ENCODE assay signal across 16 cellular contexts in the genomic region with DNA sequence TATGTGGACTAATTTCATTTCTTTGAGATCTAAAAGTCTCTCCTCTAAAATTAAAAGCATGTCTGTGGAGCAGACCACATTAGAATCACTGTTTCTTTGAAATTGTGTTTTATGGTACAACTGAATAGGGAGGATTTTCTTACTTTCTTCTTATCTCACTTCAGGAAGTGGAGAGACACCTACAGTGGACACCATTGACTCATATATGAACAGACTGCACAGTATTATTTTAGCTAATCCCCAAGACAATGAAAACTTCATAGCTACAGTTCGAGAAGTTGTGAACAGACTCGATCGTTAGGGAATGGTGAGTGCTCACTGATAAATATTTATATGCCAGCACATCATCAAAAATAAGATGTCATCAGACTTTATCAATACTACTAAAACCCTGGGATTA. TPM values are rescaled to one million over a fixed set of nuclear protein-coding genes. Genes with fewer than 3 reads are reported as not detected.
DNase-seq lines count a peak whose midpoint lies in the region; TF ChIP-seq lines count a peak whose summit lies in the region.
"Had no signal": no experiment of that assay in that cellular context is flagged by ENCODE, and none has a peak within 500 bp of the region (broad histone marks: within the 10 kb centered on the region; RNA-seq: fewer than 3 reads in every experiment).

No MANE protein-coding gene starts in this region.

- H3K79me2 ChIP-seq in SK-N-SH (ENCODE audit: insufficient read depth): no peaks in the 10 kb centered on the region

- H3K4me1 ChIP-seq in SK-N-SH (ENCODE audit: control insufficient read depth in 1 of 2, insufficient read depth in 2 of 2, low read depth in 1 of 2, low read length in 1 of 2): peaks cover 4 to 33% of the 10 kb centered on the region in 2 experiments
- H3K4me1 ChIP-seq: Caco-2 had no signal

- H3K27ac Mint-ChIP-seq in activated naive CD8-positive, alpha-beta T cell: peak overlapping the region; percentile 22
- no peak overlapping the region for H3K27ac Mint-ChIP-seq in activated naive CD8-positive, alpha-beta T cell treated with anti-CD3 and anti-CD28 coated beads for 36 hours
- H3K27ac Mint-ChIP-seq: CD14-positive monocyte had no signal

- H3K4me3 ChIP-seq in epithelial cell of esophagus (ENCODE audit: low read length) (no peak overlapping the region), SK-N-SH (ENCODE audit: low read depth in 2 of 2, low read length in 1 of 2) (no peak overlapping the region)

- DNase-seq in NCI-H2171 treated with DMSO at 0.1 percent for 48 hours (lab: John Stamatoyannopoulos, UW) (peak; percentile 41), NCI-H2171 (lab: John Stamatoyannopoulos, UW) (no peak), epithelial cell of esophagus (ENCODE audit: low read depth) (peak; percentile 29), LoVo (ENCODE audit: low spot score) (no peak), SK-N-SH (no peak), NCI-H1930 (lab: John Stamatoyannopoulos, UW) (no peak)
- DNase-seq in activated naive CD8-positive, alpha-beta T cell treated with anti-CD3 and anti-CD28 coated beads for 36 hours: no peak
- DNase-seq: Caco-2; CD8-positive, alpha-beta memory T cell; DND-41; GDM1; GOT3; H9 had no signal

- no peak overlapping the region for H3K4me3 Mint-ChIP-seq in activated naive CD8-positive, alpha-beta T cell
- no peak overlapping the region for H3K4me3 Mint-ChIP-seq in activated naive CD8-positive, alpha-beta T cell treated with anti-CD3 and anti-CD28 coated beads for 36 hours
- H3K4me3 Mint-ChIP-seq: CD14-positive monocyte; CD8-positive, alpha-beta memory T cell; H9 had no signal

- H3K9me3 ChIP-seq in SK-N-SH: no peaks in the 10 kb centered on the region
- H3K9me3 ChIP-seq: Caco-2 had no signal

- CTCF ChIA-PET in SK-N-SH (lab: Yijun Ruan, JAX): interaction anchor here (1.2 to 4.6 kb wide), 5 partner anchors 8 to 360 kb away, joined by 3 to 16 read pairs (median 4); no protein-coding TSS in a partner anchor

- TF ChIP-seq CTCF in epithelial cell of esophagus (IDR thresholded peaks at IDR 0.05; ENCODE audit: insufficient read depth, low read depth, low read length, missing control alignments) (no peak), SK-N-SH (IDR thresholded peaks at IDR 0.05) (no peak)

- peaks cover 8% of the 10 kb centered on the region for H3K36me3 Mint-ChIP-seq in activated naive CD8-positive, alpha-beta T cell
- peaks cover 4% of the 10 kb centered on the region for H3K36me3 Mint-ChIP-seq in activated naive CD8-positive, alpha-beta T cell treated with anti-CD3 and anti-CD28 coated beads for 36 hours

- H3K9me2 ChIP-seq in SK-N-SH: no peaks in the 10 kb centered on the region

- H3K27ac ChIP-seq in SK-N-SH (ENCODE audit: low read depth in 2 of 2, low read length in 1 of 2): no peak overlapping the region
- H3K27ac ChIP-seq: 22Rv1 had no signal

- H3K4me1 Mint-ChIP-seq in activated naive CD8-positive, alpha-beta T cell (ENCODE audit: low read depth): peaks cover 3% of the 10 kb centered on the region
- H3K4me1 Mint-ChIP-seq in activated naive CD8-positive, alpha-beta T cell treated with anti-CD3 and anti-CD28 coated beads for 36 hours: peaks cover 6% of the 10 kb centered on the region

- no peaks in the 10 kb centered on the region for H4K20me1 ChIP-seq in SK-N-SH (ENCODE audit: insufficient read depth)

- no peak for TF ChIP-seq RAD21 in SK-N-SH (IDR thresholded peaks at IDR 0.05; ENCODE audit: low read length)

- no peaks in the 10 kb centered on the region for H3K9me3 Mint-ChIP-seq in activated naive CD8-positive, alpha-beta T cell (ENCODE audit: low read depth)
- H3K9me3 Mint-ChIP-seq in activated naive CD8-positive, alpha-beta T cell treated with anti-CD3 and anti-CD28 coated beads for 36 hours: no peaks in the 10 kb centered on the region
- H3K9me3 Mint-ChIP-seq: CD14-positive monocyte; CD8-positive, alpha-beta memory T cell; H9 had no signal

- TF ChIP-seq EP300 in SK-N-SH (IDR thresholded peaks at IDR 0.05; ENCODE audit: borderline replicate concordance in 1 of 2, low read depth in 1 of 2, low read length in 1 of 2): no peak

- H3K27me3 ChIP-seq in SK-N-SH (ENCODE audit: insufficient read depth): no peaks in the 10 kb centered on the region

- H3K4me2 ChIP-seq in SK-N-SH: no peak overlapping the region

- no peak overlapping the region for H3K9ac ChIP-seq in SK-N-SH

- peaks cover 47 to 54% of the 10 kb centered on the region in 2 experiments for H3K36me3 ChIP-seq in SK-N-SH (replicated peaks in 1 of 2; ENCODE audit: control insufficient read depth in 1 of 2, insufficient read depth in 2 of 2, low read length in 1 of 2)

- POLR2A ChIA-PET in SK-N-SH (lab: Yijun Ruan, JAX): no interaction called here

- H3K27me3 Mint-ChIP-seq in activated naive CD8-positive, alpha-beta T cell: no peaks in the 10 kb centered on the region
- no peaks in the 10 kb centered on the region for H3K27me3 Mint-ChIP-seq in activated naive CD8-positive, alpha-beta T cell treated with anti-CD3 and anti-CD28 coated beads for 36 hours
- H3K27me3 Mint-ChIP-seq: CD8-positive, alpha-beta memory T cell had no signal

- H2AFZ ChIP-seq in SK-N-SH (ENCODE audit: low read depth): no peak overlapping the region

- H3F3A ChIP-seq in SK-N-SH (replicated peaks; ENCODE audit: insufficient read depth): peaks cover 27% of the 10 kb centered on the region

- 100% methylated on average over 3 of the region's 3 CpGs for WGBS in SK-N-SH (ENCODE audit: low lambda C conversion rate)

TF ChIP-seq in SK-N-SH, 30 proteins besides CTCF, POLR2A, EP300 and RAD21:
- TF ChIP-seq, protein P1, sequence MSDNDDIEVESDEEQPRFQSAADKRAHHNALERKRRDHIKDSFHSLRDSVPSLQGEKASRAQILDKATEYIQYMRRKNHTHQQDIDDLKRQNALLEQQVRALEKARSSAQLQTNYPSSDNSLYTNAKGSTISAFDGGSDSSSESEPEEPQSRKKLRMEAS (IDR thresholded peaks at IDR 0.05; ENCODE audit: low read depth): no peak
- TF ChIP-seq, protein P2, sequence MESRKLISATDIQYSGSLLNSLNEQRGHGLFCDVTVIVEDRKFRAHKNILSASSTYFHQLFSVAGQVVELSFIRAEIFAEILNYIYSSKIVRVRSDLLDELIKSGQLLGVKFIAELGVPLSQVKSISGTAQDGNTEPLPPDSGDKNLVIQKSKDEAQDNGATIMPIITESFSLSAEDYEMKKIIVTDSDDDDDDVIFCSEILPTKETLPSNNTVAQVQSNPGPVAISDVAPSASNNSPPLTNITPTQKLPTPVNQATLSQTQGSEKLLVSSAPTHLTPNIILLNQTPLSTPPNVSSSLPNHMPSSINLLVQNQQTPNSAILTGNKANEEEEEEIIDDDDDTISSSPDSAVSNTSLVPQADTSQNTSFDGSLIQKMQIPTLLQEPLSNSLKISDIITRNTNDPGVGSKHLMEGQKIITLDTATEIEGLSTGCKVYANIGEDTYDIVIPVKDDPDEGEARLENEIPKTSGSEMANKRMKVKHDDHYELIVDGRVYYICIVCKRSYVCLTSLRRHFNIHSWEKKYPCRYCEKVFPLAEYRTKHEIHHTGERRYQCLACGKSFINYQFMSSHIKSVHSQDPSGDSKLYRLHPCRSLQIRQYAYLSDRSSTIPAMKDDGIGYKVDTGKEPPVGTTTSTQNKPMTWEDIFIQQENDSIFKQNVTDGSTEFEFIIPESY (IDR thresholded peaks at IDR 0.05; ENCODE audit: borderline replicate concordance, low read depth): no peak
- TF ChIP-seq RCOR1 (IDR thresholded peaks at IDR 0.05; ENCODE audit: low read length) (no peak), SMC3 (IDR thresholded peaks at IDR 0.05; ENCODE audit: low read depth, low read length) (no peak), RFX5 (IDR thresholded peaks at IDR 0.05; ENCODE audit: low read length) (no peak), POLR2AphosphoS5 (IDR thresholded peaks at IDR 0.05; ENCODE audit: low read depth, low read length) (no peak)
- TF ChIP-seq, protein P3, sequence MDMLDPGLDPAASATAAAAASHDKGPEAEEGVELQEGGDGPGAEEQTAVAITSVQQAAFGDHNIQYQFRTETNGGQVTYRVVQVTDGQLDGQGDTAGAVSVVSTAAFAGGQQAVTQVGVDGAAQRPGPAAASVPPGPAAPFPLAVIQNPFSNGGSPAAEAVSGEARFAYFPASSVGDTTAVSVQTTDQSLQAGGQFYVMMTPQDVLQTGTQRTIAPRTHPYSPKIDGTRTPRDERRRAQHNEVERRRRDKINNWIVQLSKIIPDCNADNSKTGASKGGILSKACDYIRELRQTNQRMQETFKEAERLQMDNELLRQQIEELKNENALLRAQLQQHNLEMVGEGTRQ (IDR thresholded peaks at IDR 0.05; ENCODE audit: borderline replicate concordance, low read depth, low read length): no peak
- TF ChIP-seq, protein P4, sequence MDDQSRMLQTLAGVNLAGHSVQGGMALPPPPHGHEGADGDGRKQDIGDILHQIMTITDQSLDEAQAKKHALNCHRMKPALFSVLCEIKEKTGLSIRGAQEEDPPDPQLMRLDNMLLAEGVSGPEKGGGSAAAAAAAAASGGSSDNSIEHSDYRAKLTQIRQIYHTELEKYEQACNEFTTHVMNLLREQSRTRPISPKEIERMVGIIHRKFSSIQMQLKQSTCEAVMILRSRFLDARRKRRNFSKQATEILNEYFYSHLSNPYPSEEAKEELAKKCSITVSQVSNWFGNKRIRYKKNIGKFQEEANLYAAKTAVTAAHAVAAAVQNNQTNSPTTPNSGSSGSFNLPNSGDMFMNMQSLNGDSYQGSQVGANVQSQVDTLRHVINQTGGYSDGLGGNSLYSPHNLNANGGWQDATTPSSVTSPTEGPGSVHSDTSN (IDR thresholded peaks at IDR 0.05): no peak

RNA-seq across cellular contexts. Expression of a gene that starts 58.3 kb away (rescaled TPM):
- 10 to 100 TPM; 41.2 to 47.1 TPM for total RNA-seq in activated naive CD8-positive, alpha-beta T cell treated with anti-CD3 and anti-CD28 coated beads for 36 hours
- 27.7 and 34.3 TPM in 2 replicates for polyA plus RNA-seq in SK-N-SH (2012; rRNA removed)
- polyA plus RNA-seq in SK-N-SH (2012; cell fraction: cytosol; rRNA removed): 29.7 and 31.3 TPM in 2 replicates
- 45.7 and 55.6 TPM in 2 replicates for polyA plus RNA-seq in SK-N-SH (2012; cell fraction: nucleus; rRNA removed)

RNA-seq across cellular contexts. Expression of a gene that starts 59.1 kb away (rescaled TPM):
- 10 to 100 TPM; 33.2 to 33.5 TPM for total RNA-seq in activated naive CD8-positive, alpha-beta T cell treated with anti-CD3 and anti-CD28 coated beads for 36 hours
- polyA plus RNA-seq in SK-N-SH (2012; rRNA removed): 9.0 and 13.0 TPM in 2 replicates
- 7.0 and 8.7 TPM in 2 replicates for polyA plus RNA-seq in SK-N-SH (2012; cell fraction: cytosol; rRNA removed)
- polyA plus RNA-seq in SK-N-SH (2012; cell fraction: nucleus; rRNA removed): 19.6 and 31.0 TPM in 2 replicates

Comparison
In these comparisons a context has a peak if more than half of its experiments do, and no peak if none do; other contexts are left out.
1. DNase-seq: peak in NCI-H2171 treated with DMSO at 0.1 percent for 48 hours (single experiment) and epithelial cell of esophagus (single experiment); none in NCI-H2171 (single experiment), activated naive CD8-positive, alpha-beta T cell treated with anti-CD3 and anti-CD28 coated beads for 36 hours (single experiment), LoVo (single experiment), SK-N-SH (single experiment) and NCI-H1930 (0 of 2).